In the genomic region with DNA sequence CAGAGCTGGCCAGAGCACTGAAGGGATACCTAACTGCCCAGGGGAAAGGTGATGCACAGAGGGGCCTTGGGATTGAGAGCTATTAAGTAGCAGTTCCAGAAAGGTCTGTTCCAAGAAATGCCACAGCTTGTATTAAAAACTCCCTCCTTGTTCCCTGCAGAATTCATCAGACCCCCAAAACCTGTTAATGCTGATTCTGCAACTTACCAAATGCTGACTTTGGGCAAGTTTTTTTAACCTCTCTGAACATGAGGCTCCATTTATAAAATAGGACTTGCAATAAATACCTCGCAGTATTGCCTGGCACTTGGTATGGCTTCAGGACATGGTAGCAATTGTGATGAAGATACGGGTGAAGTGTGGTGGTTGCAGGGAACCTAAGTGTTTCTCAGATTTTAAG, we compare ENCODE assay signal across 31 cellular contexts. TPM values are rescaled to one million over a fixed set of nuclear protein-coding genes. Genes with fewer than 3 reads are reported as not detected.
"Had no signal": no experiment of that assay in that cellular context is flagged by ENCODE, and none has a peak within 500 bp of the region (broad histone marks: within the 10 kb centered on the region; RNA-seq: fewer than 3 reads in every experiment).

No MANE protein-coding gene starts in this region.

- H3K4me1 ChIP-seq: stomach, testis, thyroid gland, tibial artery, tibial nerve, transverse colon, upper lobe of left lung, upper lobe of right lung, uterus, vagina had no signal

- H3K4me1 Mint-ChIP-seq: stimulated activated effector memory CD8-positive, alpha-beta T cell treated with anti-CD3 and anti-CD28 coated beads, Interleukin-12 subunit alpha, Interleukin-12 subunit beta, amount 100 ng/mL, for 72 hours; stimulated activated memory B cell treated with anti-CD40 and anti-IgM and Interleukin-4, amounts not matched to agents 10 μg/mL and 1 μg/mL and 100 μg/mL, for 72 hours; stimulated activated naive B cell treated with anti-CD40 and anti-IgM and Interleukin-4, amounts not matched to agents 10 μg/mL and 1 μg/mL and 100 μg/mL, for 72 hours; stimulated activated naive CD8-positive, alpha-beta T cell treated with anti-CD3 and anti-CD28 coated beads, Interleukin-15, amount 100 ng/mL, for 72 hours had no signal

- ATAC-seq: stimulated activated effector memory CD8-positive, alpha-beta T cell treated with anti-CD3 and anti-CD28 coated beads, Interleukin-12 subunit alpha, Interleukin-12 subunit beta, amount 100 ng/mL, for 72 hours; stimulated activated memory B cell treated with anti-CD40 and anti-IgM and Interleukin-4, amounts not matched to agents 10 μg/mL and 1 μg/mL and 100 μg/mL, for 72 hours; stimulated activated naive B cell treated with anti-CD40 and anti-IgM and Interleukin-4, amounts not matched to agents 10 μg/mL and 1 μg/mL and 100 μg/mL, for 72 hours; stimulated activated naive CD8-positive, alpha-beta T cell treated with anti-CD3 and anti-CD28 coated beads, Interleukin-15, amount 100 ng/mL, for 72 hours; stimulated activated naive CD8-positive, alpha-beta T cell treated with anti-CD3 and anti-CD28 coated beads, Interleukin-15, Interleukin-2, amounts not matched to agents 100 U/mL and 50 U/mL, for 24 hours; upper lobe of right lung had no signal

- H3K4me3 ChIP-seq: stomach, testis, thoracic aorta, thyroid gland, tibial artery, tibial nerve, transverse colon, upper lobe of left lung, upper lobe of right lung, uterus, vagina had no signal

- H3K27ac ChIP-seq: stomach, testis, thoracic aorta, thyroid gland, tibial artery, tibial nerve, transverse colon, upper lobe of left lung, upper lobe of right lung, uterus, vagina had no signal

- H3K27me3 Mint-ChIP-seq: stimulated activated naive B cell treated with anti-CD40 and anti-IgM and Interleukin-4, amounts not matched to agents 10 μg/mL and 1 μg/mL and 100 μg/mL, for 72 hours; stimulated activated naive CD8-positive, alpha-beta T cell treated with anti-CD3 and anti-CD28 coated beads, Interleukin-15, amount 100 ng/mL, for 72 hours; stimulated activated naive CD8-positive, alpha-beta T cell treated with anti-CD3 and anti-CD28 coated beads, Interleukin-15, Interleukin-2, amounts not matched to agents 100 ng/mL and 50 ng/mL, for 24 hours had no signal

- FAIRE-seq: urothelium cell line had no signal

- H3K27me3 ChIP-seq: testis, thyroid gland, tibial nerve, upper lobe of left lung, uterus, vagina had no signal

- H3K9me3 ChIP-seq: stomach, testis, thoracic aorta, thyroid gland, tibial artery, tibial nerve, transverse colon, upper lobe of left lung, upper lobe of right lung, uterus, vagina had no signal

- H3K36me3 Mint-ChIP-seq: stimulated activated effector memory CD8-positive, alpha-beta T cell treated with anti-CD3 and anti-CD28 coated beads, Interleukin-12 subunit alpha, Interleukin-12 subunit beta, amount 100 ng/mL, for 72 hours; stimulated activated memory B cell treated with anti-CD40 and anti-IgM and Interleukin-4, amounts not matched to agents 10 μg/mL and 1 μg/mL and 100 μg/mL, for 72 hours; stimulated activated naive B cell treated with anti-CD40 and anti-IgM and Interleukin-4, amounts not matched to agents 10 μg/mL and 1 μg/mL and 100 μg/mL, for 72 hours; type B pancreatic cell had no signal

- H3K4me3 Mint-ChIP-seq: stimulated activated effector memory CD8-positive, alpha-beta T cell treated with anti-CD3 and anti-CD28 coated beads, Interleukin-12 subunit alpha, Interleukin-12 subunit beta, amount 100 ng/mL, for 72 hours; stimulated activated memory B cell treated with anti-CD40 and anti-IgM and Interleukin-4, amounts not matched to agents 10 μg/mL and 1 μg/mL and 100 μg/mL, for 72 hours; stimulated activated naive B cell treated with anti-CD40 and anti-IgM and Interleukin-4, amounts not matched to agents 10 μg/mL and 1 μg/mL and 100 μg/mL, for 72 hours; stimulated activated naive CD8-positive, alpha-beta T cell treated with anti-CD3 and anti-CD28 coated beads, Interleukin-15, amount 100 ng/mL, for 72 hours; stimulated activated naive CD8-positive, alpha-beta T cell treated with anti-CD3 and anti-CD28 coated beads, Interleukin-15, Interleukin-2, amounts not matched to agents 100 ng/mL and 50 ng/mL, for 24 hours; type B pancreatic cell had no signal

- H3K9me3 Mint-ChIP-seq: stimulated activated memory B cell treated with anti-CD40 and anti-IgM and Interleukin-4, amounts not matched to agents 10 μg/mL and 1 μg/mL and 100 μg/mL, for 72 hours; stimulated activated naive B cell treated with anti-CD40 and anti-IgM and Interleukin-4, amounts not matched to agents 10 μg/mL and 1 μg/mL and 100 μg/mL, for 72 hours; stimulated activated naive CD8-positive, alpha-beta T cell treated with anti-CD3 and anti-CD28 coated beads, Interleukin-15, Interleukin-2, amounts not matched to agents 100 ng/mL and 50 ng/mL, for 24 hours; type B pancreatic cell had no signal

- DNase-seq: stimulated activated CD4-positive, alpha-beta T cell treated with anti-CD3 and anti-CD28 coated beads, Interleukin-2, amount 100 ng/mL, for 48 hours; stimulated activated CD4-positive, alpha-beta T cell treated with anti-CD3 and anti-CD28 coated beads, Interleukin-4, amount 100 ng/mL, for 1 hour; stimulated activated CD4-positive, alpha-beta T cell treated with anti-CD3 and anti-CD28 coated beads, Interleukin-4, amount 100 ng/mL, for 24 hours; stimulated activated CD4-positive, alpha-beta T cell treated with anti-CD3 and anti-CD28 coated beads, Interleukin-4, amount 100 ng/mL, for 4 hours; stimulated activated CD8-positive, alpha-beta memory T cell treated with anti-CD3 and anti-CD28 coated beads, Interleukin-4, amount 100 ng/mL, for 48 hours; stimulated activated naive B cell treated with anti-CD40 and anti-IgM and Interleukin-4, amounts not matched to agents 10 μg/mL and 1 μg/mL and 100 μg/mL, for 72 hours; stimulated activated naive CD4-positive, alpha-beta T cell; stimulated activated naive CD4-positive, alpha-beta T cell treated with Interleukin-2 at 50 U/mL for 16 hours; stimulated activated naive CD8-positive, alpha-beta T cell treated with anti-CD3 and anti-CD28 coated beads, Interleukin-15, amount 100 ng/mL, for 72 hours; stimulated activated naive CD8-positive, alpha-beta T cell treated with anti-CD3 and anti-CD28 coated beads, Interleukin-15, Interleukin-2, amounts not matched to agents 100 U/mL and 50 U/mL, for 24 hours; stomach; substantia nigra; testis; thyroid gland; tibial artery; transverse colon; trophoblast cell; upper lobe of left lung; upper lobe of right lung; uterus had no signal

- H3K27ac Mint-ChIP-seq: stimulated activated effector memory CD8-positive, alpha-beta T cell treated with anti-CD3 and anti-CD28 coated beads, Interleukin-12 subunit alpha, Interleukin-12 subunit beta, amount 100 ng/mL, for 72 hours; stimulated activated memory B cell treated with anti-CD40 and anti-IgM and Interleukin-4, amounts not matched to agents 10 μg/mL and 1 μg/mL and 100 μg/mL, for 72 hours; stimulated activated naive B cell treated with anti-CD40 and anti-IgM and Interleukin-4, amounts not matched to agents 10 μg/mL and 1 μg/mL and 100 μg/mL, for 72 hours; stimulated activated naive CD8-positive, alpha-beta T cell treated with anti-CD3 and anti-CD28 coated beads, Interleukin-15, amount 100 ng/mL, for 72 hours; stimulated activated naive CD8-positive, alpha-beta T cell treated with anti-CD3 and anti-CD28 coated beads, Interleukin-15, Interleukin-2, amounts not matched to agents 100 ng/mL and 50 ng/mL, for 24 hours; type B pancreatic cell had no signal

- H3K36me3 ChIP-seq: stomach, thoracic aorta, thyroid gland, tibial artery, tibial nerve, transverse colon, upper lobe of left lung, upper lobe of right lung, uterus, vagina had no signal

RNA-seq across cellular contexts. Expression of a gene that starts 30.1 kb away (rescaled TPM):
- total RNA-seq: subcutaneous adipose tissue, testis, thoracic aorta, tibial nerve, transverse colon, upper lobe of left lung, upper lobe of right lung, ureter, vagina had no signal
- polyA plus RNA-seq: urinary bladder had no signal
